23 cellular contexts compared by ENCODE assay signal in genomic region chr9:69495331-69495730, GRCh38.
DNase-seq lines count a peak whose midpoint lies in the region; ATAC-seq and TF ChIP-seq lines count a peak whose summit lies in the region.
"Had no signal": no experiment of that assay in that cellular context is flagged by ENCODE, and none has a peak within 500 bp of the region (broad histone marks: within the 10 kb centered on the region; RNA-seq: fewer than 3 reads in every experiment).

No MANE protein-coding gene starts in this region.

- H3K27ac Mint-ChIP-seq in activated T-helper 17 cell treated with anti-CD3 and anti-CD28 coated beads, Interleukin-2, amount 50 U/mL, for 72 hours, result peak overlapping the region; percentile 34
- H3K27ac Mint-ChIP-seq: CD4-positive, alpha-beta T cell had no signal

- no peak overlapping the region for H3K4me3 ChIP-seq in spleen
- H3K4me3 ChIP-seq: GM12878, SJCRH30 had no signal

- intact Hi-C loops in spleen (cut with DNase I; ENCODE audit: low total_unique reads), result no loop called here

- H3K9me3 ChIP-seq in spleen, result peaks cover 0 to 4% (median 0%) of the 10 kb centered on the region in 8 donors
- H3K9me3 ChIP-seq: BE2C, Caco-2, SJCRH30 had no signal

- no peak for TF ChIP-seq POLR2A in spleen (IDR thresholded peaks at IDR 0.05)

- ATAC-seq in activated T-helper 17 cell treated with anti-CD3 and anti-CD28 coated beads, Interleukin-2, amount 50 U/mL, for 72 hours (replicated peaks), result no peak
- ATAC-seq in GM19397 (IDR thresholded peaks at IDR 0.05; ENCODE audit: unreplicated experiment) (no peak), GM21360 (IDR thresholded peaks at IDR 0.05; ENCODE audit: unreplicated experiment) (no peak), HG03196 (IDR thresholded peaks at IDR 0.05; ENCODE audit: unreplicated experiment) (no peak)
- ATAC-seq: GM12878, Panc1 had no signal

- no peaks in the 10 kb centered on the region for H3K27me3 Mint-ChIP-seq in activated T-helper 17 cell treated with anti-CD3 and anti-CD28 coated beads, Interleukin-2, amount 50 U/mL, for 72 hours
- H3K27me3 Mint-ChIP-seq: CD4-positive, alpha-beta T cell had no signal

- no peaks in the 10 kb centered on the region for H3K36me3 Mint-ChIP-seq in activated T-helper 17 cell treated with anti-CD3 and anti-CD28 coated beads, Interleukin-2, amount 50 U/mL, for 72 hours (ENCODE audit: low read depth)

- H3K36me3 ChIP-seq in spleen, result no peaks in the 10 kb centered on the region
- H3K36me3 ChIP-seq: BE2C, SJCRH30 had no signal

- H3K9me3 Mint-ChIP-seq in activated T-helper 17 cell treated with anti-CD3 and anti-CD28 coated beads, Interleukin-2, amount 50 U/mL, for 72 hours, result no peaks in the 10 kb centered on the region
- H3K9me3 Mint-ChIP-seq: CD4-positive, alpha-beta T cell had no signal

- no peaks in the 10 kb centered on the region for H3K4me1 ChIP-seq in spleen
- H3K4me1 ChIP-seq: Caco-2, SJCRH30 had no signal

- H3K4me3 Mint-ChIP-seq in activated T-helper 17 cell treated with anti-CD3 and anti-CD28 coated beads, Interleukin-2, amount 50 U/mL, for 72 hours, result no peak overlapping the region
- H3K4me3 Mint-ChIP-seq: CD4-positive, alpha-beta T cell had no signal

- no peak for TF ChIP-seq CTCF in spleen (IDR thresholded peaks at IDR 0.05 in 8 of 11, conservative IDR thresholded peaks at IDR 0.05 in 3 of 11)

- H3K27ac ChIP-seq in spleen, result no peak overlapping the region
- H3K27ac ChIP-seq: SJCRH30 had no signal

- H3K27me3 ChIP-seq in spleen (replicated peaks in 1 of 7), result no peaks in the 10 kb centered on the region
- H3K27me3 ChIP-seq: BE2C, SJCRH30 had no signal

- DNase-seq in NCI-H510A (lab: John Stamatoyannopoulos, UW) (peak; percentile 46), left kidney (ENCODE audit: low read depth, low spot score) (peak; percentile 94), spleen (peak; percentile 22)
- DNase-seq: BE2C; Caco-2; CD4-positive, alpha-beta T cell; DMS 273 treated with DMSO at 0.1 percent for 48 hours; DMS79 treated with DMSO at 0.1 percent for 48 hours; Karpas-422; NCI-H1694; NCI-H2081; NCI-H2171; NCI-H345; NCI-H526 treated with DMSO at 0.1 percent for 48 hours; NK-92 treated with Interleukin-12 subunit alpha and Interleukin-12 subunit beta, amount 100 ng/mL, for 24 hours; SJCRH30; T-helper 1 cell had no signal

- H3K4me1 Mint-ChIP-seq in activated T-helper 17 cell treated with anti-CD3 and anti-CD28 coated beads, Interleukin-2, amount 50 U/mL, for 72 hours, result peaks cover 6% of the 10 kb centered on the region

- WGBS in spleen, 5 donors, result 72 to 80% (median 75%) methylated on average over 7 to 10 of the region's 10 CpGs

Comparison
In these comparisons a context has a peak if more than half of its experiments do, and no peak if none do; other contexts are left out.
1. DNase-seq: peak in every context shown above with its lines; median percentile 94 in left kidney; 46 in NCI-H510A; 22 in spleen.